ENCODE assay signal across 8 cellular contexts in the genomic region with DNA sequence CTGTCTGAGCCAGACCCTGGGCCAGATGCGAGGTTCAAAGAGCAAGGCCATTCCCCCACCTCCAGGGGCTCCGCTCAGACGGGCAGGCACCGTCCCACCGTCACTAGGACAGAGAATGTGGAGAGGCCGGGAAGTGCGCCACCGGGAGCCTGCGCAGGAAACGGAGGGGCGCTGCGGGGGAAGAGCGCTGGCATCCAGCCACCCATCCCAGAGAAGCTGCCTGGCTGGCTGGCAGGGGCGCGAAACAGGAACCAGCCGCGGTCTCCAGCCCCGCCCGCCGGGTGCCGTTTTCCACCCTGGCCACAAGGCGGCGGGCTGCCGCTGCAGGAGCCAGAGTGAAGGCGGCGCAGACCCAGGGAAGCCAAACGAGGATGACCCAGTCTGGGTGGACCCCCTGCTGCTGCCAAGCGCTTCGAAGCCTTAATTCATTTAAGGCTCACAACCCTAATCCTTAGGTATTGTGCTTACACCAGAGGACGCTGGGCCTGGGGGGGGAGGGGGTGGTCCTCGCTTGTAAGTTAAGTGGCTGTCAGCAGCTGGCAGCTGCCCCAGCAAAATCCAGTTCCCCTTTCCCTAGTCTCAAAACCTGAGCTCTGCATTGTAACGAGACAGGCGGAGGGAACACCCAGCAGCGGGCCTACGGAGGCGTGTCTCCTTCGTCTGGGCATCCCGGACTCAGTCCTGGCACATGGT.
DNase-seq lines count a peak whose midpoint lies in the region; ATAC-seq and TF ChIP-seq lines count a peak whose summit lies in the region.
"Not testable (repeated sequence)": the region's sequence is repeated elsewhere in the genome, so short reads cannot be mapped to it uniquely, and the experiment has no call there.

No MANE protein-coding gene starts in this region.

- H3K4me3 ChIP-seq in AG10803 (ENCODE audit: low read length): peak overlapping the region; percentile 37
- H3K4me3 ChIP-seq in choroid plexus epithelial cell (ENCODE audit: low read depth, low read length): peak overlapping the region; percentile 32

- H3K27ac Mint-ChIP-seq in activated CD4-positive, alpha-beta T cell treated with anti-CD3 and anti-CD28 coated beads, Interleukin-2, amount 10 ng/mL, durations not matched to agents 24 days and 14 days: peak overlapping the region; percentile 40

- H3K27me3 Mint-ChIP-seq in activated CD4-positive, alpha-beta T cell treated with anti-CD3 and anti-CD28 coated beads, Interleukin-2, amount 10 ng/mL, durations not matched to agents 24 days and 14 days: not testable (repeated sequence)

- not testable (repeated sequence) for H3K36me3 Mint-ChIP-seq in activated CD4-positive, alpha-beta T cell treated with anti-CD3 and anti-CD28 coated beads, Interleukin-2, amount 10 ng/mL, durations not matched to agents 24 days and 14 days (ENCODE audit: low read depth)

- TF ChIP-seq CTCF in AG10803 (conservative IDR thresholded peaks at IDR 0.05; ENCODE audit: low read length) (peak; percentile 72), choroid plexus epithelial cell (conservative IDR thresholded peaks at IDR 0.05; ENCODE audit: low read depth, low read length) (peak; percentile 83)

- H3K4me1 Mint-ChIP-seq in activated CD4-positive, alpha-beta T cell treated with anti-CD3 and anti-CD28 coated beads, Interleukin-2, amount 10 ng/mL, durations not matched to agents 24 days and 14 days: peaks cover 15% of the 10 kb centered on the region

- intact Hi-C loops in activated CD4-positive, alpha-beta T cell treated with anti-CD3 and anti-CD28 coated beads, Interleukin-2, amount 10 ng/mL, durations not matched to agents 24 days and 14 days (cut with micrococcal nuclease): not testable (repeated sequence)

- not testable (repeated sequence) for H3K9me3 Mint-ChIP-seq in activated CD4-positive, alpha-beta T cell treated with anti-CD3 and anti-CD28 coated beads, Interleukin-2, amount 10 ng/mL, durations not matched to agents 24 days and 14 days

- DNase-seq in AG10803 (ENCODE audit: low read depth) (peak; percentile 69), NCI-H69 (lab: John Stamatoyannopoulos, UW) (peak; percentile 95), choroid plexus epithelial cell (ENCODE audit: low read depth) (peak; percentile 71), kidney tubule cell (ENCODE audit: low spot score) (peak; percentile 84)
- peak; percentile 94 for DNase-seq in activated CD4-positive, alpha-beta T cell treated with anti-CD3 and anti-CD28 coated beads, Interleukin-2, amount 10 ng/mL, durations not matched to agents 24 days and 14 days
- peak; percentile 43 to 62 for DNase-seq in stimulated activated CD4-positive, alpha-beta T cell treated with anti-CD3 and anti-CD28 coated beads, Interleukin-12 subunit alpha, Interleukin-12 subunit beta, amount 100 ng/mL, for 24 hours (ENCODE audit: low read depth in 2 of 2)

- peak; percentile 49 for ATAC-seq in GM19043 (IDR thresholded peaks at IDR 0.05; ENCODE audit: low read depth, unreplicated experiment)
- ATAC-seq in HG03521 (IDR thresholded peaks at IDR 0.05; ENCODE audit: unreplicated experiment): peak; percentile 39

- peak overlapping the region; percentile 58 for H3K4me3 Mint-ChIP-seq in activated CD4-positive, alpha-beta T cell treated with anti-CD3 and anti-CD28 coated beads, Interleukin-2, amount 10 ng/mL, durations not matched to agents 24 days and 14 days

Comparison
In these comparisons a context has a peak if more than half of its experiments do, and no peak if none do; other contexts are left out.
1. Peak in every context shown above with its lines: DNase-seq, ATAC-seq and H3K4me3 ChIP-seq.